ENCODE assay signal across 25 cellular contexts in genomic region chr9:121696935-121697334, GRCh38. TPM values are rescaled to one million over a fixed set of nuclear protein-coding genes. Genes with fewer than 3 reads are reported as not detected.
A peak's percentile ranks its signal among the peaks of the same experiment; 100 is the strongest.
DNase-seq lines count a peak whose midpoint lies in the region; ATAC-seq and TF ChIP-seq lines count a peak whose summit lies in the region.
"Had no signal": no experiment of that assay in that cellular context is flagged by ENCODE, and none has a peak within 500 bp of the region (broad histone marks: within the 10 kb centered on the region; RNA-seq: fewer than 3 reads in every experiment).

No MANE protein-coding gene starts in this region.

- H2AFZ ChIP-seq in osteoblast (ENCODE audit: low read length): no peak overlapping the region

- DNase-seq in T-helper 1 cell (no peak), NOMO-1 (lab: John Stamatoyannopoulos, UW; ENCODE audit: unreplicated experiment in 2 of 2) (peak; percentile 34 to 38), osteoblast (ENCODE audit: insufficient read length, low spot score, missing footprints) (peak; percentile 68), coronary artery (ENCODE audit: low spot score) (no peak)
- DNase-seq in effector memory CD8-positive, alpha-beta T cell: no peak
- no peak for DNase-seq in activated CD4-positive, alpha-beta T cell treated with anti-CD3 and anti-CD28 coated beads, Interleukin-2, amount 50 U/mL, for 48 hours
- DNase-seq: 8988T; activated CD4-positive, CD25-positive, alpha-beta regulatory T cell treated with anti-CD3 and anti-CD28 coated beads, Interleukin-2, amount 50 U/mL, for 72 hours; activated CD8-positive, alpha-beta T cell treated with anti-CD3 and anti-CD28 coated beads for 36 hours; activated T-cell treated with anti-CD3 and anti-CD28 coated beads for 4 hours; amygdala; Caco-2; DMS79; islet precursor cell; NCI-H1092; NCI-H187; NCI-H2171 treated with DMSO at 0.1 percent for 48 hours; NCI-H526 treated with DMSO at 0.1 percent for 48 hours; psoas muscle; stomach; SW 1271 had no signal

- peaks cover 13% of the 10 kb centered on the region for H4K20me1 ChIP-seq in osteoblast (ENCODE audit: insufficient read depth, low read length)

- H3K9me3 Mint-ChIP-seq in T-helper 1 cell treated with Interleukin-12 subunit alpha and Interleukin-12 subunit beta and Interleukin-4 antibody, amounts not matched to agents 30 μg/mL and 1 μg/mL, for 36 hours: no peaks in the 10 kb centered on the region
- H3K9me3 Mint-ChIP-seq in effector memory CD8-positive, alpha-beta T cell: no peaks in the 10 kb centered on the region
- H3K9me3 Mint-ChIP-seq: activated CD8-positive, alpha-beta T cell treated with anti-CD3 and anti-CD28 coated beads for 36 hours had no signal

- peak overlapping the region; percentile 18 for H3K4me3 Mint-ChIP-seq in T-helper 1 cell treated with Interleukin-12 subunit alpha and Interleukin-12 subunit beta and Interleukin-4 antibody, amounts not matched to agents 30 μg/mL and 1 μg/mL, for 36 hours
- H3K4me3 Mint-ChIP-seq in effector memory CD8-positive, alpha-beta T cell: peak overlapping the region; percentile 42 to 65
- H3K4me3 Mint-ChIP-seq: activated CD8-positive, alpha-beta T cell treated with anti-CD3 and anti-CD28 coated beads for 36 hours had no signal

- TF ChIP-seq CTCF in osteoblast (IDR thresholded peaks at IDR 0.05; ENCODE audit: extremely low read depth, low read depth, low read length): no peak
- TF ChIP-seq CTCF in coronary artery (IDR thresholded peaks at IDR 0.05): no peak

- H3K36me3 Mint-ChIP-seq in T-helper 1 cell treated with Interleukin-12 subunit alpha and Interleukin-12 subunit beta and Interleukin-4 antibody, amounts not matched to agents 30 μg/mL and 1 μg/mL, for 36 hours (ENCODE audit: low read depth): no peaks in the 10 kb centered on the region
- peaks cover 14% of the 10 kb centered on the region for H3K36me3 Mint-ChIP-seq in effector memory CD8-positive, alpha-beta T cell (ENCODE audit: insufficient read depth)

- H3K27ac ChIP-seq in osteoblast (ENCODE audit: low read depth, low read length): no peak overlapping the region
- H3K27ac ChIP-seq in coronary artery: no peak overlapping the region
- H3K27ac ChIP-seq: cardiac muscle cell, psoas muscle, stomach, tibial nerve had no signal

- no peak overlapping the region for H3K4me3 ChIP-seq in osteoblast (ENCODE audit: insufficient read depth, low read length)
- H3K4me3 ChIP-seq in coronary artery: no peak overlapping the region
- H3K4me3 ChIP-seq: cardiac muscle cell, psoas muscle, stomach, tibial nerve had no signal

- no peaks in the 10 kb centered on the region for H3K36me3 ChIP-seq in osteoblast (ENCODE audit: insufficient read depth, low read length)
- H3K36me3 ChIP-seq: cardiac muscle cell, stomach, tibial nerve had no signal

- H3K4me1 Mint-ChIP-seq in T-helper 1 cell treated with Interleukin-12 subunit alpha and Interleukin-12 subunit beta and Interleukin-4 antibody, amounts not matched to agents 30 μg/mL and 1 μg/mL, for 36 hours (ENCODE audit: low read depth): peaks cover 11% of the 10 kb centered on the region
- peaks cover 17 to 18% of the 10 kb centered on the region in 2 donors for H3K4me1 Mint-ChIP-seq in effector memory CD8-positive, alpha-beta T cell (ENCODE audit: low read depth in 2 of 2)

- H3K79me2 ChIP-seq in osteoblast (ENCODE audit: insufficient read depth, low read length): peaks cover 9% of the 10 kb centered on the region

- H3K27ac Mint-ChIP-seq in T-helper 1 cell treated with Interleukin-12 subunit alpha and Interleukin-12 subunit beta and Interleukin-4 antibody, amounts not matched to agents 30 μg/mL and 1 μg/mL, for 36 hours: no peak overlapping the region
- H3K27ac Mint-ChIP-seq in effector memory CD8-positive, alpha-beta T cell: peak overlapping the region in 1 of 2 donors; percentile 49
- H3K27ac Mint-ChIP-seq: activated CD8-positive, alpha-beta T cell treated with anti-CD3 and anti-CD28 coated beads for 36 hours had no signal

- ATAC-seq in effector memory CD8-positive, alpha-beta T cell (replicated peaks): no peak
- no peak for ATAC-seq in activated CD4-positive, CD25-positive, alpha-beta regulatory T cell treated with anti-CD3 and anti-CD28 coated beads, Interleukin-2, amount 50 U/mL, for 24 hours
- ATAC-seq: activated CD8-positive, alpha-beta T cell treated with anti-CD3 and anti-CD28 coated beads for 36 hours; psoas muscle had no signal

- H3K27me3 ChIP-seq in osteoblast (ENCODE audit: insufficient read depth, low read length): peaks cover 14% of the 10 kb centered on the region
- H3K27me3 ChIP-seq: cardiac muscle cell, tibial nerve had no signal

- no peak overlapping the region for H3K4me2 ChIP-seq in osteoblast (ENCODE audit: insufficient read depth, low read length)

- no peaks in the 10 kb centered on the region for H3K4me1 ChIP-seq in osteoblast (ENCODE audit: insufficient read depth, low read length)

- H3K9me3 ChIP-seq in osteoblast (ENCODE audit: low read depth, low read length): no peaks in the 10 kb centered on the region
- H3K9me3 ChIP-seq: Caco-2, psoas muscle, stomach, tibial nerve had no signal

- peaks cover 44% of the 10 kb centered on the region for H3K27me3 Mint-ChIP-seq in T-helper 1 cell treated with Interleukin-12 subunit alpha and Interleukin-12 subunit beta and Interleukin-4 antibody, amounts not matched to agents 30 μg/mL and 1 μg/mL, for 36 hours (ENCODE audit: low read depth)
- peaks cover 11 to 17% of the 10 kb centered on the region in 2 donors for H3K27me3 Mint-ChIP-seq in effector memory CD8-positive, alpha-beta T cell

RNA-seq across cellular contexts. Expression of gene DAB2IP, which starts 45.5 kb away (rescaled TPM):
- 49.2 and 60.8 TPM in 2 replicates for total RNA-seq in osteoblast

Comparison
In these comparisons a context has a peak if more than half of its experiments do, and no peak if none do; other contexts are left out.
1. DNase-seq: peak in NOMO-1 (2 of 2) and osteoblast (single experiment); none in T-helper 1 cell (0 of 5), effector memory CD8-positive, alpha-beta T cell (0 of 3), coronary artery (single experiment) and activated CD4-positive, alpha-beta T cell treated with anti-CD3 and anti-CD28 coated beads, Interleukin-2, amount 50 U/mL, for 48 hours (0 of 2).